8 cellular contexts compared by ENCODE assay signal in the genomic region with DNA sequence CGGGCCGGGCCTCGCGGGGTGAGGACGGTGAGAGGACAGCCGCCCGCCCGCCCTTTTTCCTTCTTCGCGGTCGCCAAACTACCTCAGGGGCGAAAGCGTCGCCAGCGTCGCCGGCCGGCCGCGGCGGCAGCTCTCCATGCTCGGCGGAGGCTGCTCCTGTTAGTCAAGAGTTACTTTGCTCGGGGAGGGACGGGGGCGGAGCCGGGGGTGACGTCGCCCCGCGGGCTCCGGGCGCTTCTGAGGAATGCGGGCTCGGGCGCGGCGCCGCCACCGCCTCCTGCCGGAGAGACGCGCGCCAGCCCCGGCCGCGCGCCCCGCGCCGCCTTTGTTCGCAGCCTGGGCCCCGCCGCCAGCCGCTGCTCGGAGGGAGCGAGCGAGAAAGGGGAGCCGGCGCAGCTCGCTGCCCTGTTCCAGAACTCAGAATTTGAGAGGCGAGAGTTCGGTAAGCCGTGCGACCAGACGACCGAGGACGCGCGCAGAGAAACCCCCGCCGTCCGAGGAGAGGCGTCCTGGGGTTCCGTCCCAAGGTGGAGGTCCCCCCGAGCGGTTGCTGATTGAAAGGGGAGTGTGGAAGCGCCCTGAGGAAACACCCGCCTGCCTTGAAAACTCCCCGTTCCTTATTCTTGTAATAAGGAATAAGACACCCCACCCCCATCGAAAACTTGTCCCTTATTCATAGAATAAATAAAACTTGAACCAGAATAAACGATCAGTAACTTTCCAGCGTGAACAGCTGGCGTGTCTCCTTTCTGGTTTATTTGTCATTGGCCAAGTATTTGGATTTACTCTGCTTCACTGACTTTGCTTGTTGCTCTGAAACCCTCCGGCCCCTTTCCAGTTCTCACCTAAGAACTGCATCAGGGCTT. TPM values are rescaled to one million over a fixed set of nuclear protein-coding genes. Genes with fewer than 3 reads are reported as not detected.
A peak's percentile ranks its signal among the peaks of the same experiment; 100 is the strongest.
DNase-seq lines count a peak whose midpoint lies in the region; ATAC-seq and TF ChIP-seq lines count a peak whose summit lies in the region.

Gene PTPRK (minus strand): TSS at position 164 of the 866 bp plus-strand sequence. CDS start 241 bp downstream, outside the sequence.

- peaks cover 5% of the 10 kb centered on the region for H3K27me3 ChIP-seq in CD8-positive, alpha-beta T cell (ENCODE audit: insufficient read depth, low read length)
- H3K27me3 ChIP-seq in PC-3 (ENCODE audit: low read length) = no peaks in the 10 kb centered on the region

- TSS peak; percentile 64 for BruUV-seq in PC-3 (replicated peaks; lab: Mats Ljungman, UMichigan)

- peak within 1 kb of the TSS; percentile 94 for H3K27ac Mint-ChIP-seq in CD8-positive, alpha-beta T cell
- H3K27ac Mint-ChIP-seq in natural killer cell = no peak within 1 kb of the TSS

- peaks cover 19% of the 10 kb centered on the region for H3K4me1 Mint-ChIP-seq in CD8-positive, alpha-beta T cell (ENCODE audit: low read depth)
- peaks cover 22 to 25% of the 10 kb centered on the region in 2 donors for H3K4me1 Mint-ChIP-seq in natural killer cell

- peak within 1 kb of the TSS; percentile 92 for H3K4me3 ChIP-seq in CD8-positive, alpha-beta T cell (ENCODE audit: low read depth, low read length)
- H3K4me3 ChIP-seq in PC-3 (ENCODE audit: low read length) (peak within 1 kb of the TSS; percentile 94), fibroblast of pulmonary artery (replicated peaks; ENCODE audit: low read depth, low read length) (peak within 1 kb of the TSS; percentile 93)

- peak within 1 kb of the TSS; percentile 97 for H3K4me3 Mint-ChIP-seq in CD8-positive, alpha-beta T cell
- peak within 1 kb of the TSS; percentile 82 for H3K4me3 Mint-ChIP-seq in natural killer cell

- peaks cover 41% of the 10 kb centered on the region for H3K27me3 Mint-ChIP-seq in CD8-positive, alpha-beta T cell (ENCODE audit: low read depth)
- H3K27me3 Mint-ChIP-seq in natural killer cell (ENCODE audit: low read depth in 2 of 2) = peaks cover 48 to 82% of the 10 kb centered on the region in 2 donors

- H3K9me3 Mint-ChIP-seq in CD8-positive, alpha-beta T cell = no peaks in the 10 kb centered on the region
- no peaks in the 10 kb centered on the region for H3K9me3 Mint-ChIP-seq in natural killer cell

- peaks cover 12% of the 10 kb centered on the region for H3K36me3 Mint-ChIP-seq in CD8-positive, alpha-beta T cell
- H3K36me3 Mint-ChIP-seq in natural killer cell = no peaks in the 10 kb centered on the region

- peak; percentile 69 to 91 (median 84) for DNase-seq in CD8-positive, alpha-beta T cell
- peak; percentile 89 for DNase-seq in PC-3
- peak; percentile 74 for DNase-seq in activated effector memory CD4-positive, alpha-beta T cell treated with Interleukin-2 at 50 U/mL for 16 hours
- peak; percentile 93 for DNase-seq in fibroblast of pulmonary artery (ENCODE audit: low read depth)
- peak; percentile 32 for DNase-seq in natural killer cell
- peak; percentile 76 to 87 (median 83) for DNase-seq in stimulated activated naive CD4-positive, alpha-beta T cell (lab: John Stamatoyannopoulos, UW)

- peaks cover 47% of the 10 kb centered on the region for H3K79me2 ChIP-seq in PC-3 (ENCODE audit: low read length)

- CTCF ChIA-PET in CD8-positive, alpha-beta T cell (lab: Charles Lee) = interaction anchor here (0.6 to 2.4 kb wide), 12 partner anchors 9 to 784 kb away, joined by 3 to 8 read pairs (median 3); no protein-coding TSS in a partner anchor
- CTCF ChIA-PET in PC-3 (lab: Charles Lee) = interaction anchor here (0.6 to 0.8 kb wide), 4 partner anchors 18 to 211 kb away, joined by 3 to 4 read pairs (median 4); no protein-coding TSS in a partner anchor

- peak; percentile 85 for ATAC-seq in CD8-positive, alpha-beta T cell
- ATAC-seq in GM19372 (IDR thresholded peaks at IDR 0.05; ENCODE audit: low read depth, unreplicated experiment) = peak; percentile 88
- peak; percentile 89 for ATAC-seq in HG03520 (IDR thresholded peaks at IDR 0.05; ENCODE audit: unreplicated experiment)
- ATAC-seq in PC-3 = peak; percentile 74
- ATAC-seq in natural killer cell = peak; percentile 77 to 87 (median 85)

- H3K9ac ChIP-seq in PC-3 (ENCODE audit: low read length) = peak within 1 kb of the TSS; percentile 99

- peak within 1 kb of the TSS; percentile 61 for H3K27ac ChIP-seq in CD8-positive, alpha-beta T cell (ENCODE audit: low read depth, low read length)
- peak within 1 kb of the TSS; percentile 96 for H3K27ac ChIP-seq in PC-3 (ENCODE audit: low read length)

- POLR2A ChIA-PET in CD8-positive, alpha-beta T cell (lab: Charles Lee) = interaction anchor here (0.6 to 1.2 kb wide), 4 partner anchors 15 to 660 kb away, joined by 3 to 4 read pairs (median 3); no protein-coding TSS in a partner anchor
- POLR2A ChIA-PET in PC-3 (lab: Charles Lee; ENCODE audit: unreplicated experiment) = interaction anchor here (0.6 to 1.2 kb wide), 7 partner anchors 18 to 774 kb away, joined by 3 to 11 read pairs (median 3); no protein-coding TSS in a partner anchor

- H4K20me1 ChIP-seq in PC-3 (ENCODE audit: low read length) = peaks cover 30% of the 10 kb centered on the region

- H3K9me3 ChIP-seq in CD8-positive, alpha-beta T cell (ENCODE audit: low read length) = no peaks in the 10 kb centered on the region
- H3K9me3 ChIP-seq in PC-3 (ENCODE audit: low read length) = no peaks in the 10 kb centered on the region

- no peaks in the 10 kb centered on the region for H3F3A ChIP-seq in PC-3 (ENCODE audit: low read length, unreplicated experiment)

- H3K4me1 ChIP-seq in CD8-positive, alpha-beta T cell (ENCODE audit: insufficient read depth, low read length) = peaks cover 4% of the 10 kb centered on the region
- peaks cover 36% of the 10 kb centered on the region for H3K4me1 ChIP-seq in PC-3 (ENCODE audit: insufficient read depth, low read length)

- TF ChIP-seq CTCF in CD8-positive, alpha-beta T cell (IDR thresholded peaks at IDR 0.05) = peak; percentile 44
- TF ChIP-seq CTCF in PC-3 (conservative IDR thresholded peaks at IDR 0.05; ENCODE audit: low read depth, low read length) = 0 out of 2 replicates have a peak, but pooled peaks have one; percentile 25
- peak; percentile 2 for TF ChIP-seq CTCF in fibroblast of pulmonary artery (IDR thresholded peaks at IDR 0.05; ENCODE audit: low read length, missing control alignments)
- peak; percentile 0 for TF ChIP-seq CTCF in natural killer cell (IDR thresholded peaks at IDR 0.05)

- H3K36me3 ChIP-seq in CD8-positive, alpha-beta T cell (ENCODE audit: insufficient read depth, low read length) = no peaks in the 10 kb centered on the region
- no peaks in the 10 kb centered on the region for H3K36me3 ChIP-seq in PC-3 (ENCODE audit: low read depth, low read length)

- intact Hi-C loops in CD8-positive, alpha-beta T cell (cut with DNase I, micrococcal nuclease) = loop anchor here (1.0 to 10.0 kb wide), 10 partner anchors 266 to 1256 kb away; partner anchors contain the start of genes MTCL3 (in 2 of the 2) and RNF146 (in 2 of the 2)
- intact Hi-C loops in PC-3 (cut with micrococcal nuclease) (loop anchor here (1.0 to 2.0 kb wide), 4 partner anchors 49 to 204 kb away; no protein-coding TSS in a partner anchor), natural killer cell (cut with micrococcal nuclease) (no loop called here)

- H3K4me2 ChIP-seq in PC-3 (ENCODE audit: low read length) = peak within 1 kb of the TSS; percentile 89

- H3K9me2 ChIP-seq in PC-3 (replicated peaks; ENCODE audit: low read length) = no peaks in the 10 kb centered on the region

- peak within 1 kb of the TSS; percentile 88 for H2AFZ ChIP-seq in PC-3 (ENCODE audit: low read length)

RNA-seq across cellular contexts. Expression of gene PTPRK, which starts in this region (rescaled TPM):
- total RNA-seq in CD8-positive, alpha-beta T cell = 10 to 100 TPM; 17.2 to 18.6 TPM
- 53.8 and 64.7 TPM in 2 replicates for total RNA-seq in PC-3 (2014; rRNA removed)
- 1 to 10 TPM in 1 of 3 donors, under 1 TPM in 2; 0.14 to 1.2 (median 0.95) TPM for total RNA-seq in natural killer cell

Comparison
In these comparisons a context has a peak if more than half of its experiments do, and no peak if none do; other contexts are left out.
1. Peak in every context shown above with its lines: DNase-seq, ATAC-seq, H3K4me3 ChIP-seq and H3K27ac ChIP-seq.
2. RNA of gene PTPRK (total RNA-seq): 53.8 to 64.7 TPM in PC-3 and 17.2 to 18.6 TPM in CD8-positive, alpha-beta T cell; 0.14 to 1.2 TPM in natural killer cell; every median in the first group is over 4 times any median in the second.
3. DNase-seq: peak in every context shown above with its lines; median percentile 93 in fibroblast of pulmonary artery; 89 in PC-3; 84 in CD8-positive, alpha-beta T cell; 83 in stimulated activated naive CD4-positive, alpha-beta T cell; 74 in activated effector memory CD4-positive, alpha-beta T cell treated with Interleukin-2 at 50 U/mL for 16 hours; 32 in natural killer cell.